ENCODE assay signal across 2 cellular contexts in genomic region chr12:66459944-66460482, GRCh38.
TF ChIP-seq lines count a peak whose summit lies in the region.

No MANE protein-coding gene starts in this region.

TF ChIP-seq in HepG2, 621 proteins besides CTCF, POLR2A, EP300 and RAD21 (continued from another document and continues in another):
- TF ChIP-seq XRCC5 (optimal IDR thresholded peaks at IDR 0.05; ENCODE audit: low read length) (no peak), REXO4 (CRISPR knock-in tag; IDR thresholded peaks at IDR 0.05; ENCODE audit: borderline replicate concordance) (no peak), RFX3 (CRISPR knock-in tag; IDR thresholded peaks at IDR 0.05) (no peak), ZNF124 (CRISPR knock-in tag; IDR thresholded peaks at IDR 0.05) (no peak), PRDM10 (CRISPR knock-in tag; IDR thresholded peaks at IDR 0.05; ENCODE audit: low read depth) (no peak), STAT5B (CRISPR knock-in tag; IDR thresholded peaks at IDR 0.05) (no peak), TCF12 (IDR thresholded peaks at IDR 0.05) (no peak), TCF12 (CRISPR knock-in tag; IDR thresholded peaks at IDR 0.05) (no peak), WIZ (CRISPR knock-in tag; IDR thresholded peaks at IDR 0.05) (no peak)
- TF ChIP-seq, protein P1, sequence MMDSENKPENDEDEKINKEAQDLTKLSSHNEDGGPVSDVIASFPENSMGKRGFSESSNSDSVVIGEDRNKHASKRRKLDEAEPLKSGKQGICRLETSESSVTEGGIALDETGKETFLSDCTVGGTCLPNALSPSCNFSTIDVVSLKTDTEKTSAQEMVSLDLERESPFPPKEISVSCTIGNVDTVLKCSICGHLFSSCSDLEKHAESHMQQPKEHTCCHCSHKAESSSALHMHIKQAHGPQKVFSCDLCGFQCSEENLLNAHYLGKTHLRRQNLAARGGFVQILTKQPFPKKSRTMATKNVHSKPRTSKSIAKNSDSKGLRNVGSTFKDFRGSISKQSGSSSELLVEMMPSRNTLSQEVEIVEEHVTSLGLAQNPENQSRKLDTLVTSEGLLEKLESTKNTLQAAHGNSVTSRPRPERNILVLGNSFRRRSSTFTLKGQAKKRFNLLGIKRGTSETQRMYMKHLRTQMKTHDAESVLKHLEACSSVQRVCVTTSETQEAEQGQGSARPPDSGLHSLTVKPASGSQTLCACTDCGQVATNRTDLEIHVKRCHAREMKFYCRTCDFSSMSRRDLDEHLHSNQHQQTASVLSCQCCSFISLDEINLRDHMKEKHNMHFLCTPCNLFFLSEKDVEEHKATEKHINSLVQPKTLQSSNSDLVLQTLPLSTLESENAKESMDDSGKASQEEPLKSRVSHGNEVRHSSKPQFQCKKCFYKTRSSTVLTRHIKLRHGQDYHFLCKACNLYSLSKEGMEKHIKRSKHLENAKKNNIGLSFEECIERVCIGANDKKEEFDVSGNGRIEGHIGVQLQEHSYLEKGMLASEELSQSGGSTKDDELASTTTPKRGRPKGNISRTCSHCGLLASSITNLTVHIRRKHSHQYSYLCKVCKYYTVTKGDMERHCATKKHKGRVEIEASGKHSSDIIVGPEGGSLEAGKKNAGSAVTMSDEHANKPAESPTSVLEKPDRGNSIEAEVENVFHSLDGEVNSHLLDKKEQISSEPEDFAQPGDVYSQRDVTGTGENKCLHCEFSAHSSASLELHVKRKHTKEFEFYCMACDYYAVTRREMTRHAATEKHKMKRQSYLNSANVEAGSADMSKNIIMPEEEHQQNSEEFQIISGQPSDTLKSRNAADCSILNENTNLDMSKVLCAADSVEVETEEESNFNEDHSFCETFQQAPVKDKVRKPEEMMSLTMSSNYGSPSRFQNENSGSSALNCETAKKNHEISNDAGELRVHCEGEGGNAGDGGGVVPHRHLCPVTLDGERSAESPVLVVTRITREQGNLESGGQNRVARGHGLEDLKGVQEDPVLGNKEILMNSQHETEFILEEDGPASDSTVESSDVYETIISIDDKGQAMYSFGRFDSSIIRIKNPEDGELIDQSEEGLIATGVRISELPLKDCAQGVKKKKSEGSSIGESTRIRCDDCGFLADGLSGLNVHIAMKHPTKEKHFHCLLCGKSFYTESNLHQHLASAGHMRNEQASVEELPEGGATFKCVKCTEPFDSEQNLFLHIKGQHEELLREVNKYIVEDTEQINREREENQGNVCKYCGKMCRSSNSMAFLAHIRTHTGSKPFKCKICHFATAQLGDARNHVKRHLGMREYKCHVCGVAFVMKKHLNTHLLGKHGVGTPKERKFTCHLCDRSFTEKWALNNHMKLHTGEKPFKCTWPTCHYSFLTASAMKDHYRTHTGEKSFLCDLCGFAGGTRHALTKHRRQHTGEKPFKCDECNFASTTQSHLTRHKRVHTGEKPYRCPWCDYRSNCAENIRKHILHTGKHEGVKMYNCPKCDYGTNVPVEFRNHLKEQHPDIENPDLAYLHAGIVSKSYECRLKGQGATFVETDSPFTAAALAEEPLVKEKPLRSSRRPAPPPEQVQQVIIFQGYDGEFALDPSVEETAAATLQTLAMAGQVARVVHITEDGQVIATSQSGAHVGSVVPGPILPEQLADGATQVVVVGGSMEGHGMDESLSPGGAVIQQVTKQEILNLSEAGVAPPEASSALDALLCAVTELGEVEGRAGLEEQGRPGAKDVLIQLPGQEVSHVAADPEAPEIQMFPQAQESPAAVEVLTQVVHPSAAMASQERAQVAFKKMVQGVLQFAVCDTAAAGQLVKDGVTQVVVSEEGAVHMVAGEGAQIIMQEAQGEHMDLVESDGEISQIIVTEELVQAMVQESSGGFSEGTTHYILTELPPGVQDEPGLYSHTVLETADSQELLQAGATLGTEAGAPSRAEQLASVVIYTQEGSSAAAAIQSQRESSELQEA (CRISPR knock-in tag; IDR thresholded peaks at IDR 0.05; ENCODE audit: not compliant biosample characterization), result no peak
- TF ChIP-seq, protein P2, sequence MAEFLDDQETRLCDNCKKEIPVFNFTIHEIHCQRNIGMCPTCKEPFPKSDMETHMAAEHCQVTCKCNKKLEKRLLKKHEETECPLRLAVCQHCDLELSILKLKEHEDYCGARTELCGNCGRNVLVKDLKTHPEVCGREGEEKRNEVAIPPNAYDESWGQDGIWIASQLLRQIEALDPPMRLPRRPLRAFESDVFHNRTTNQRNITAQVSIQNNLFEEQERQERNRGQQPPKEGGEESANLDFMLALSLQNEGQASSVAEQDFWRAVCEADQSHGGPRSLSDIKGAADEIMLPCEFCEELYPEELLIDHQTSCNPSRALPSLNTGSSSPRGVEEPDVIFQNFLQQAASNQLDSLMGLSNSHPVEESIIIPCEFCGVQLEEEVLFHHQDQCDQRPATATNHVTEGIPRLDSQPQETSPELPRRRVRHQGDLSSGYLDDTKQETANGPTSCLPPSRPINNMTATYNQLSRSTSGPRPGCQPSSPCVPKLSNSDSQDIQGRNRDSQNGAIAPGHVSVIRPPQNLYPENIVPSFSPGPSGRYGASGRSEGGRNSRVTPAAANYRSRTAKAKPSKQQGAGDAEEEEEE (CRISPR knock-in tag; IDR thresholded peaks at IDR 0.05; ENCODE audit: borderline replicate concordance), result no peak

TF ChIP-seq in K562, 482 proteins besides CTCF, POLR2A, EP300 and RAD21:
- TF ChIP-seq ZNF449 (CRISPR knock-in tag; IDR thresholded peaks at IDR 0.05), result no peak
- no peak for TF ChIP-seq NFIC (IDR thresholded peaks at IDR 0.05)
- no peak for TF ChIP-seq WHSC1 (IDR thresholded peaks at IDR 0.05; ENCODE audit: low read length)
- TF ChIP-seq ATF1 (CRISPR knock-in tag; IDR thresholded peaks at IDR 0.05), result no peak
- TF ChIP-seq ATF1 (tag; IDR thresholded peaks at IDR 0.05), result peak; percentile 23; the same call in 1 of the 2 replicates
